ENCODE assay signal across 1 cellular context in the genomic region with DNA sequence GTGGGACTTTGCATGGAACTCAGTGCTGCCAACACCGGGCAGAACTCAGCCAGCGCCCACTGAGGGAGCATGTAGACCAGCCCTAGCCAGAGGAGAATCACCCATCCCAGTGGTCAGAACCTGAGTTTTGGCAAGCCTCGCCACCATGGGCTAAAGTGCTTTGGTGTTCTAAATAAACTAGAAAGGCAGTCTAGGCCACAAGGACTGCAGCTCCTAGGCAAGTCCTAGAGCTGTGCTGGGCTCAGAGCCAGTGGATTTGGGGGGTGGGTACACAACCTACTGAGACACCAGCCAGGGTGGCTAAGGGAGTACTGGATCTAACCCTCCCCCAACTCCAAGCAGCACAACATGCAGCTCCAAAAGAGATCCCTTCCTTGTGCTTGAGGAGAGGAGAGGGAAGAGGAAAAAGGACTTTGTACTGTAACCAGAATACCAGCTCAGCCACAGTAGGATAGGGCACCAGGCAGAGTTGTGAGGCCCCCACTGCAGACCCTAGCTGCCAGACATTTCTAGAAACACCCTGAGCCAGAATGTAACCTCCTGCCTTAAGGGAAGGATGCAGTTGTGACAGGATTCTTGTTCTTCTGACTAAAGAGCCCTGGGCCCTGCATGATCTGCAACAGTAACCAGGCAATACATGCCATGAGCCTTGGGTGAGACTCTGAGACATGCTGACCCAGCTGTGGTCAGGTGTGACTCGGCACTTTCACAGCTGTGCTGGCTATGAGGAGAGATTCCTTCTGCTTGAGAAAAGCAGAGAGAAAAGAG.
A peak's percentile ranks its signal among the peaks of the same experiment; 100 is the strongest.
TF ChIP-seq lines count a peak whose summit lies in the region.

No MANE protein-coding gene starts in this region.

TF ChIP-seq in K562, 482 proteins besides CTCF, POLR2A, EP300 and RAD21 (continued from another document):
- TF ChIP-seq, protein P1, sequence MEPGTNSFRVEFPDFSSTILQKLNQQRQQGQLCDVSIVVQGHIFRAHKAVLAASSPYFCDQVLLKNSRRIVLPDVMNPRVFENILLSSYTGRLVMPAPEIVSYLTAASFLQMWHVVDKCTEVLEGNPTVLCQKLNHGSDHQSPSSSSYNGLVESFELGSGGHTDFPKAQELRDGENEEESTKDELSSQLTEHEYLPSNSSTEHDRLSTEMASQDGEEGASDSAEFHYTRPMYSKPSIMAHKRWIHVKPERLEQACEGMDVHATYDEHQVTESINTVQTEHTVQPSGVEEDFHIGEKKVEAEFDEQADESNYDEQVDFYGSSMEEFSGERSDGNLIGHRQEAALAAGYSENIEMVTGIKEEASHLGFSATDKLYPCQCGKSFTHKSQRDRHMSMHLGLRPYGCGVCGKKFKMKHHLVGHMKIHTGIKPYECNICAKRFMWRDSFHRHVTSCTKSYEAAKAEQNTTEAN (CRISPR knock-in tag; IDR thresholded peaks at IDR 0.05): no peak
- TF ChIP-seq, protein P2, sequence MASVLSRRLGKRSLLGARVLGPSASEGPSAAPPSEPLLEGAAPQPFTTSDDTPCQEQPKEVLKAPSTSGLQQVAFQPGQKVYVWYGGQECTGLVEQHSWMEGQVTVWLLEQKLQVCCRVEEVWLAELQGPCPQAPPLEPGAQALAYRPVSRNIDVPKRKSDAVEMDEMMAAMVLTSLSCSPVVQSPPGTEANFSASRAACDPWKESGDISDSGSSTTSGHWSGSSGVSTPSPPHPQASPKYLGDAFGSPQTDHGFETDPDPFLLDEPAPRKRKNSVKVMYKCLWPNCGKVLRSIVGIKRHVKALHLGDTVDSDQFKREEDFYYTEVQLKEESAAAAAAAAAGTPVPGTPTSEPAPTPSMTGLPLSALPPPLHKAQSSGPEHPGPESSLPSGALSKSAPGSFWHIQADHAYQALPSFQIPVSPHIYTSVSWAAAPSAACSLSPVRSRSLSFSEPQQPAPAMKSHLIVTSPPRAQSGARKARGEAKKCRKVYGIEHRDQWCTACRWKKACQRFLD (CRISPR knock-in tag; IDR thresholded peaks at IDR 0.05): no peak
- no peak for TF ChIP-seq ZFPM2 (CRISPR knock-in tag; IDR thresholded peaks at IDR 0.05)
- no peak for TF ChIP-seq PHF8 (IDR thresholded peaks at IDR 0.05; ENCODE audit: borderline replicate concordance, low read length)
- no peak for TF ChIP-seq NR2C2 (CRISPR knock-in tag; IDR thresholded peaks at IDR 0.05)
- TF ChIP-seq NR2C2 (tag; IDR thresholded peaks at IDR 0.05): no peak
- no peak; the same call in 1 of the 2 replicates for TF ChIP-seq CBFA2T2 (conservative IDR thresholded peaks at IDR 0.05)
- TF ChIP-seq NFE2 (IDR thresholded peaks at IDR 0.05; ENCODE audit: low read depth): peak; percentile 87
- TF ChIP-seq, protein P3, sequence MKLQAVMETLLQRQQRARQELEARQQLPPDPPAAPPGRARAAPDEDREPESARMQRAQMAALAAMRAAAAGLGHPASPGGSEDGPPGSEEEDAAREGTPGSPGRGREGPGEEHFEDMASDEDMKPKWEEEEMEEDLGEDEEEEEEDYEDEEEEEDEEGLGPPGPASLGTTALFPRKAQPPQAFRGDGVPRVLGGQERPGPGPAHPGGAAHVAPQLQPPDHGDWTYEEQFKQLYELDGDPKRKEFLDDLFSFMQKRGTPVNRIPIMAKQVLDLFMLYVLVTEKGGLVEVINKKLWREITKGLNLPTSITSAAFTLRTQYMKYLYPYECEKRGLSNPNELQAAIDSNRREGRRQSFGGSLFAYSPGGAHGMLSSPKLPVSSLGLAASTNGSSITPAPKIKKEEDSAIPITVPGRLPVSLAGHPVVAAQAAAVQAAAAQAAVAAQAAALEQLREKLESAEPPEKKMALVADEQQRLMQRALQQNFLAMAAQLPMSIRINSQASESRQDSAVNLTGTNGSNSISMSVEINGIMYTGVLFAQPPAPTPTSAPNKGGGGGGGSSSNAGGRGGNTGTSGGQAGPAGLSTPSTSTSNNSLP (IDR thresholded peaks at IDR 0.05; ENCODE audit: borderline replicate concordance, low read depth, low read length): no peak
- TF ChIP-seq, protein P4, sequence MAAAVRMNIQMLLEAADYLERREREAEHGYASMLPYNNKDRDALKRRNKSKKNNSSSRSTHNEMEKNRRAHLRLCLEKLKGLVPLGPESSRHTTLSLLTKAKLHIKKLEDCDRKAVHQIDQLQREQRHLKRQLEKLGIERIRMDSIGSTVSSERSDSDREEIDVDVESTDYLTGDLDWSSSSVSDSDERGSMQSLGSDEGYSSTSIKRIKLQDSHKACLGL (CRISPR knock-in tag; IDR thresholded peaks at IDR 0.05; ENCODE audit: borderline replicate concordance, poor library complexity, severe bottlenecking): no peak
- TF ChIP-seq, protein P5, sequence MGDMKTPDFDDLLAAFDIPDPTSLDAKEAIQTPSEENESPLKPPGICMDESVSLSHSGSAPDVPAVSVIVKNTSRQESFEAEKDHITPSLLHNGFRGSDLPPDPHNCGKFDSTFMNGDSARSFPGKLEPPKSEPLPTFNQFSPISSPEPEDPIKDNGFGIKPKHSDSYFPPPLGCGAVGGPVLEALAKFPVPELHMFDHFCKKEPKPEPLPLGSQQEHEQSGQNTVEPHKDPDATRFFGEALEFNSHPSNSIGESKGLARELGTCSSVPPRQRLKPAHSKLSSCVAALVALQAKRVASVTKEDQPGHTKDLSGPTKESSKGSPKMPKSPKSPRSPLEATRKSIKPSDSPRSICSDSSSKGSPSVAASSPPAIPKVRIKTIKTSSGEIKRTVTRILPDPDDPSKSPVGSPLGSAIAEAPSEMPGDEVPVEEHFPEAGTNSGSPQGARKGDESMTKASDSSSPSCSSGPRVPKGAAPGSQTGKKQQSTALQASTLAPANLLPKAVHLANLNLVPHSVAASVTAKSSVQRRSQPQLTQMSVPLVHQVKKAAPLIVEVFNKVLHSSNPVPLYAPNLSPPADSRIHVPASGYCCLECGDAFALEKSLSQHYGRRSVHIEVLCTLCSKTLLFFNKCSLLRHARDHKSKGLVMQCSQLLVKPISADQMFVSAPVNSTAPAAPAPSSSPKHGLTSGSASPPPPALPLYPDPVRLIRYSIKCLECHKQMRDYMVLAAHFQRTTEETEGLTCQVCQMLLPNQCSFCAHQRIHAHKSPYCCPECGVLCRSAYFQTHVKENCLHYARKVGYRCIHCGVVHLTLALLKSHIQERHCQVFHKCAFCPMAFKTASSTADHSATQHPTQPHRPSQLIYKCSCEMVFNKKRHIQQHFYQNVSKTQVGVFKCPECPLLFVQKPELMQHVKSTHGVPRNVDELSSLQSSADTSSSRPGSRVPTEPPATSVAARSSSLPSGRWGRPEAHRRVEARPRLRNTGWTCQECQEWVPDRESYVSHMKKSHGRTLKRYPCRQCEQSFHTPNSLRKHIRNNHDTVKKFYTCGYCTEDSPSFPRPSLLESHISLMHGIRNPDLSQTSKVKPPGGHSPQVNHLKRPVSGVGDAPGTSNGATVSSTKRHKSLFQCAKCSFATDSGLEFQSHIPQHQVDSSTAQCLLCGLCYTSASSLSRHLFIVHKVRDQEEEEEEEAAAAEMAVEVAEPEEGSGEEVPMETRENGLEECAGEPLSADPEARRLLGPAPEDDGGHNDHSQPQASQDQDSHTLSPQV (IDR thresholded peaks at IDR 0.05): no peak
- no peak for TF ChIP-seq ATF1 (CRISPR knock-in tag; IDR thresholded peaks at IDR 0.05)
- no peak for TF ChIP-seq ATF1 (tag; IDR thresholded peaks at IDR 0.05)
- no peak for TF ChIP-seq SRSF1 (IDR thresholded peaks at IDR 0.05; ENCODE audit: low read depth, low read length)
- TF ChIP-seq, protein P6, sequence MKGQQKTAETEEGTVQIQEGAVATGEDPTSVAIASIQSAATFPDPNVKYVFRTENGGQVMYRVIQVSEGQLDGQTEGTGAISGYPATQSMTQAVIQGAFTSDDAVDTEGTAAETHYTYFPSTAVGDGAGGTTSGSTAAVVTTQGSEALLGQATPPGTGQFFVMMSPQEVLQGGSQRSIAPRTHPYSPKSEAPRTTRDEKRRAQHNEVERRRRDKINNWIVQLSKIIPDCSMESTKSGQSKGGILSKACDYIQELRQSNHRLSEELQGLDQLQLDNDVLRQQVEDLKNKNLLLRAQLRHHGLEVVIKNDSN (CRISPR knock-in tag; IDR thresholded peaks at IDR 0.05): no peak
- TF ChIP-seq TCF3 (CRISPR knock-in tag; IDR thresholded peaks at IDR 0.05): no peak
- TF ChIP-seq MEF2D (tag; conservative IDR thresholded peaks at IDR 0.05; ENCODE audit: low read depth): no peak
- TF ChIP-seq ZNF408 (CRISPR knock-in tag; IDR thresholded peaks at IDR 0.05; ENCODE audit: low read depth): no peak
- TF ChIP-seq HMGN3 (IDR thresholded peaks at IDR 0.05; ENCODE audit: borderline replicate concordance, extremely low read depth, insufficient read length, low read depth, low read length): no peak
